1 cellular context compared by ENCODE assay signal in the genomic region with DNA sequence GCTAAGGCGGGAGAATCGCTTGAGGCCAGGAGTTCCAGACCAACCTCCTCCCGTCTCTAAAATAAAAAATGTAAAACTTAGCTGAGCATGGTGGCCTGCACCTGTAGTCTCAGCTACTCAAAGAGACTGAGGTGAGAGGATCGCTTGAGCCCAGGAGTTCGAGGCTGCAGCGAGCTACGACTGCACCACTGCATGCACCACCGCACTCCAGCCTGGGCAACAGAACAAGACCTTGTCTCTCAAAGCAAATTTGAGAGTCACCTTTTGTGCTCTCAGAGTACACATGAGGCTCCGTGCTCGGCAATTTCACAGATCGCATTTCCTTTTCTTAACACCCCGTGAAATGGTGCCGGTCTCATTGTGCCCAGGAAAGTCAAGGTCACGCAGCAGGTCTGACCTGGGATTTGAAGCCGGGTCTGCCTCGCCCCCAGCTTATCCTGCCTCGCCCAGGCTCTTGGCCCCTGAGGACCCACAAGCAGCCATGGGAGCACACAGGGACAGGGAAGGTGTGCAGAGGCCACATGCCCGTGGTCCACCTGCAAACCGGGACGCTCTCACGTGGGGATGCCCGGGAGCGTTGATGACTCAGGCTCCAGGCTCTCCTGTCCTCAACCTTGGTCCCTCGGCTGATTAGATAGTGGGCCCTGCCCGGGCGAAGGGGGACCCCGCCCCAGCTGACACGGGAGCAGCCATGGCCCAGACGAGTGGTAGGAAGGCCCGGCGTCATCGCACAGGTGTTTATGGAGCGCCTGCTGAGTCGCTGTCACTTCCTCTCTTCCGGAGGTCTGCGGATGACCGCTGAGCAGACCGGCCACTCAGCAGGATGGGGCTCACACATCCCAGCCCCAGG.
TF ChIP-seq lines count a peak whose summit lies in the region.

No MANE protein-coding gene starts in this region.

TF ChIP-seq in HepG2, 621 proteins besides CTCF, POLR2A, EP300 and RAD21 (continued from another document and continues in another):
- TF ChIP-seq FOXA1 (IDR thresholded peaks at IDR 0.05) (no peak), FOXA1 (CRISPR knock-in tag; IDR thresholded peaks at IDR 0.05) (no peak), ZNF431 (CRISPR knock-in tag; IDR thresholded peaks at IDR 0.05; ENCODE audit: borderline replicate concordance, low read depth) (peak; percentile 39; the same call in 1 of the 2 replicates), ZMYM4 (CRISPR knock-in tag; IDR thresholded peaks at IDR 0.05) (no peak), MZF1 (CRISPR knock-in tag; IDR thresholded peaks at IDR 0.05; ENCODE audit: borderline replicate concordance) (no peak), ZNF605 (CRISPR knock-in tag; IDR thresholded peaks at IDR 0.05) (peak; percentile 76), TOPORS (CRISPR knock-in tag; IDR thresholded peaks at IDR 0.05) (peak; percentile 88), HNF4A (CRISPR knock-in tag; IDR thresholded peaks at IDR 0.05) (0 out of 2 replicates have a peak, but pooled peaks have one; percentile 11), SMARCE1 (IDR thresholded peaks at IDR 0.05; ENCODE audit: borderline replicate concordance) (no peak), RARA (CRISPR knock-in tag; IDR thresholded peaks at IDR 0.05) (peak; percentile 50; the same call in 1 of the 2 replicates), ZNF382 (CRISPR knock-in tag; IDR thresholded peaks at IDR 0.05; ENCODE audit: borderline replicate concordance) (no peak), TBX2 (CRISPR knock-in tag; IDR thresholded peaks at IDR 0.05; ENCODE audit: borderline replicate concordance) (peak; percentile 80; the same call in 1 of the 2 replicates), PHB2 (IDR thresholded peaks at IDR 0.05; ENCODE audit: partially characterized antibody) (no peak), BCL6 (CRISPR knock-in tag; IDR thresholded peaks at IDR 0.05) (no peak)
- TF ChIP-seq, protein P1, sequence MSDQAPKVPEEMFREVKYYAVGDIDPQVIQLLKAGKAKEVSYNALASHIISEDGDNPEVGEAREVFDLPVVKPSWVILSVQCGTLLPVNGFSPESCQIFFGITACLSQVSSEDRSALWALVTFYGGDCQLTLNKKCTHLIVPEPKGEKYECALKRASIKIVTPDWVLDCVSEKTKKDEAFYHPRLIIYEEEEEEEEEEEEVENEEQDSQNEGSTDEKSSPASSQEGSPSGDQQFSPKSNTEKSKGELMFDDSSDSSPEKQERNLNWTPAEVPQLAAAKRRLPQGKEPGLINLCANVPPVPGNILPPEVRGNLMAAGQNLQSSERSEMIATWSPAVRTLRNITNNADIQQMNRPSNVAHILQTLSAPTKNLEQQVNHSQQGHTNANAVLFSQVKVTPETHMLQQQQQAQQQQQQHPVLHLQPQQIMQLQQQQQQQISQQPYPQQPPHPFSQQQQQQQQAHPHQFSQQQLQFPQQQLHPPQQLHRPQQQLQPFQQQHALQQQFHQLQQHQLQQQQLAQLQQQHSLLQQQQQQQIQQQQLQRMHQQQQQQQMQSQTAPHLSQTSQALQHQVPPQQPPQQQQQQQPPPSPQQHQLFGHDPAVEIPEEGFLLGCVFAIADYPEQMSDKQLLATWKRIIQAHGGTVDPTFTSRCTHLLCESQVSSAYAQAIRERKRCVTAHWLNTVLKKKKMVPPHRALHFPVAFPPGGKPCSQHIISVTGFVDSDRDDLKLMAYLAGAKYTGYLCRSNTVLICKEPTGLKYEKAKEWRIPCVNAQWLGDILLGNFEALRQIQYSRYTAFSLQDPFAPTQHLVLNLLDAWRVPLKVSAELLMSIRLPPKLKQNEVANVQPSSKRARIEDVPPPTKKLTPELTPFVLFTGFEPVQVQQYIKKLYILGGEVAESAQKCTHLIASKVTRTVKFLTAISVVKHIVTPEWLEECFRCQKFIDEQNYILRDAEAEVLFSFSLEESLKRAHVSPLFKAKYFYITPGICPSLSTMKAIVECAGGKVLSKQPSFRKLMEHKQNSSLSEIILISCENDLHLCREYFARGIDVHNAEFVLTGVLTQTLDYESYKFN (CRISPR knock-in tag; conservative IDR thresholded peaks at IDR 0.05) = peak; percentile 54
- TF ChIP-seq, protein P2, sequence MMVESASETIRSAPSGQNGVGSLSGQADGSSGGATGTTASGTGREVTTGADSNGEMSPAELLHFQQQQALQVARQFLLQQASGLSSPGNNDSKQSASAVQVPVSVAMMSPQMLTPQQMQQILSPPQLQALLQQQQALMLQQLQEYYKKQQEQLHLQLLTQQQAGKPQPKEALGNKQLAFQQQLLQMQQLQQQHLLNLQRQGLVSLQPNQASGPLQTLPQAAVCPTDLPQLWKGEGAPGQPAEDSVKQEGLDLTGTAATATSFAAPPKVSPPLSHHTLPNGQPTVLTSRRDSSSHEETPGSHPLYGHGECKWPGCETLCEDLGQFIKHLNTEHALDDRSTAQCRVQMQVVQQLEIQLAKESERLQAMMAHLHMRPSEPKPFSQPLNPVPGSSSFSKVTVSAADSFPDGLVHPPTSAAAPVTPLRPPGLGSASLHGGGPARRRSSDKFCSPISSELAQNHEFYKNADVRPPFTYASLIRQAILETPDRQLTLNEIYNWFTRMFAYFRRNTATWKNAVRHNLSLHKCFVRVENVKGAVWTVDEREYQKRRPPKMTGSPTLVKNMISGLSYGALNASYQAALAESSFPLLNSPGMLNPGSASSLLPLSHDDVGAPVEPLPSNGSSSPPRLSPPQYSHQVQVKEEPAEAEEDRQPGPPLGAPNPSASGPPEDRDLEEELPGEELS (CRISPR knock-in tag; IDR thresholded peaks at IDR 0.05) = no peak
- TF ChIP-seq, protein P3, sequence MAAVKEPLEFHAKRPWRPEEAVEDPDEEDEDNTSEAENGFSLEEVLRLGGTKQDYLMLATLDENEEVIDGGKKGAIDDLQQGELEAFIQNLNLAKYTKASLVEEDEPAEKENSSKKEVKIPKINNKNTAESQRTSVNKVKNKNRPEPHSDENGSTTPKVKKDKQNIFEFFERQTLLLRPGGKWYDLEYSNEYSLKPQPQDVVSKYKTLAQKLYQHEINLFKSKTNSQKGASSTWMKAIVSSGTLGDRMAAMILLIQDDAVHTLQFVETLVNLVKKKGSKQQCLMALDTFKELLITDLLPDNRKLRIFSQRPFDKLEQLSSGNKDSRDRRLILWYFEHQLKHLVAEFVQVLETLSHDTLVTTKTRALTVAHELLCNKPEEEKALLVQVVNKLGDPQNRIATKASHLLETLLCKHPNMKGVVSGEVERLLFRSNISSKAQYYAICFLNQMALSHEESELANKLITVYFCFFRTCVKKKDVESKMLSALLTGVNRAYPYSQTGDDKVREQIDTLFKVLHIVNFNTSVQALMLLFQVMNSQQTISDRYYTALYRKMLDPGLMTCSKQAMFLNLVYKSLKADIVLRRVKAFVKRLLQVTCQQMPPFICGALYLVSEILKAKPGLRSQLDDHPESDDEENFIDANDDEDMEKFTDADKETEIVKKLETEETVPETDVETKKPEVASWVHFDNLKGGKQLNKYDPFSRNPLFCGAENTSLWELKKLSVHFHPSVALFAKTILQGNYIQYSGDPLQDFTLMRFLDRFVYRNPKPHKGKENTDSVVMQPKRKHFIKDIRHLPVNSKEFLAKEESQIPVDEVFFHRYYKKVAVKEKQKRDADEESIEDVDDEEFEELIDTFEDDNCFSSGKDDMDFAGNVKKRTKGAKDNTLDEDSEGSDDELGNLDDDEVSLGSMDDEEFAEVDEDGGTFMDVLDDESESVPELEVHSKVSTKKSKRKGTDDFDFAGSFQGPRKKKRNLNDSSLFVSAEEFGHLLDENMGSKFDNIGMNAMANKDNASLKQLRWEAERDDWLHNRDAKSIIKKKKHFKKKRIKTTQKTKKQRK (IDR thresholded peaks at IDR 0.05; ENCODE audit: low read length) = no peak
- TF ChIP-seq, protein P4, sequence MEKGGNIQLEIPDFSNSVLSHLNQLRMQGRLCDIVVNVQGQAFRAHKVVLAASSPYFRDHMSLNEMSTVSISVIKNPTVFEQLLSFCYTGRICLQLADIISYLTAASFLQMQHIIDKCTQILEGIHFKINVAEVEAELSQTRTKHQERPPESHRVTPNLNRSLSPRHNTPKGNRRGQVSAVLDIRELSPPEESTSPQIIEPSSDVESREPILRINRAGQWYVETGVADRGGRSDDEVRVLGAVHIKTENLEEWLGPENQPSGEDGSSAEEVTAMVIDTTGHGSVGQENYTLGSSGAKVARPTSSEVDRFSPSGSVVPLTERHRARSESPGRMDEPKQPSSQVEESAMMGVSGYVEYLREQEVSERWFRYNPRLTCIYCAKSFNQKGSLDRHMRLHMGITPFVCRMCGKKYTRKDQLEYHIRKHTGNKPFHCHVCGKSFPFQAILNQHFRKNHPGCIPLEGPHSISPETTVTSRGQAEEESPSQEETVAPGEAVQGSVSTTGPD (CRISPR knock-in tag; IDR thresholded peaks at IDR 0.05) = no peak
- TF ChIP-seq, protein P5, sequence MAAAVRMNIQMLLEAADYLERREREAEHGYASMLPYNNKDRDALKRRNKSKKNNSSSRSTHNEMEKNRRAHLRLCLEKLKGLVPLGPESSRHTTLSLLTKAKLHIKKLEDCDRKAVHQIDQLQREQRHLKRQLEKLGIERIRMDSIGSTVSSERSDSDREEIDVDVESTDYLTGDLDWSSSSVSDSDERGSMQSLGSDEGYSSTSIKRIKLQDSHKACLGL (CRISPR knock-in tag; IDR thresholded peaks at IDR 0.05) = peak; percentile 43
- TF ChIP-seq, protein P6, sequence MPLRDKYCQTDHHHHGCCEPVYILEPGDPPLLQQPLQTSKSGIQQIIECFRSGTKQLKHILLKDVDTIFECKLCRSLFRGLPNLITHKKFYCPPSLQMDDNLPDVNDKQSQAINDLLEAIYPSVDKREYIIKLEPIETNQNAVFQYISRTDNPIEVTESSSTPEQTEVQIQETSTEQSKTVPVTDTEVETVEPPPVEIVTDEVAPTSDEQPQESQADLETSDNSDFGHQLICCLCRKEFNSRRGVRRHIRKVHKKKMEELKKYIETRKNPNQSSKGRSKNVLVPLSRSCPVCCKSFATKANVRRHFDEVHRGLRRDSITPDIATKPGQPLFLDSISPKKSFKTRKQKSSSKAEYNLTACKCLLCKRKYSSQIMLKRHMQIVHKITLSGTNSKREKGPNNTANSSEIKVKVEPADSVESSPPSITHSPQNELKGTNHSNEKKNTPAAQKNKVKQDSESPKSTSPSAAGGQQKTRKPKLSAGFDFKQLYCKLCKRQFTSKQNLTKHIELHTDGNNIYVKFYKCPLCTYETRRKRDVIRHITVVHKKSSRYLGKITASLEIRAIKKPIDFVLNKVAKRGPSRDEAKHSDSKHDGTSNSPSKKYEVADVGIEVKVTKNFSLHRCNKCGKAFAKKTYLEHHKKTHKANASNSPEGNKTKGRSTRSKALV (CRISPR knock-in tag; IDR thresholded peaks at IDR 0.05) = no peak
- TF ChIP-seq, protein P7, sequence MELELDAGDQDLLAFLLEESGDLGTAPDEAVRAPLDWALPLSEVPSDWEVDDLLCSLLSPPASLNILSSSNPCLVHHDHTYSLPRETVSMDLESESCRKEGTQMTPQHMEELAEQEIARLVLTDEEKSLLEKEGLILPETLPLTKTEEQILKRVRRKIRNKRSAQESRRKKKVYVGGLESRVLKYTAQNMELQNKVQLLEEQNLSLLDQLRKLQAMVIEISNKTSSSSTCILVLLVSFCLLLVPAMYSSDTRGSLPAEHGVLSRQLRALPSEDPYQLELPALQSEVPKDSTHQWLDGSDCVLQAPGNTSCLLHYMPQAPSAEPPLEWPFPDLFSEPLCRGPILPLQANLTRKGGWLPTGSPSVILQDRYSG (CRISPR knock-in tag; IDR thresholded peaks at IDR 0.05) = no peak
- TF ChIP-seq, protein P8, sequence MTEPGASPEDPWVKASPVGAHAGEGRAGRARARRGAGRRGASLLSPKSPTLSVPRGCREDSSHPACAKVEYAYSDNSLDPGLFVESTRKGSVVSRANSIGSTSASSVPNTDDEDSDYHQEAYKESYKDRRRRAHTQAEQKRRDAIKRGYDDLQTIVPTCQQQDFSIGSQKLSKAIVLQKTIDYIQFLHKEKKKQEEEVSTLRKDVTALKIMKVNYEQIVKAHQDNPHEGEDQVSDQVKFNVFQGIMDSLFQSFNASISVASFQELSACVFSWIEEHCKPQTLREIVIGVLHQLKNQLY (CRISPR knock-in tag; IDR thresholded peaks at IDR 0.05) = no peak
- TF ChIP-seq, protein P9, sequence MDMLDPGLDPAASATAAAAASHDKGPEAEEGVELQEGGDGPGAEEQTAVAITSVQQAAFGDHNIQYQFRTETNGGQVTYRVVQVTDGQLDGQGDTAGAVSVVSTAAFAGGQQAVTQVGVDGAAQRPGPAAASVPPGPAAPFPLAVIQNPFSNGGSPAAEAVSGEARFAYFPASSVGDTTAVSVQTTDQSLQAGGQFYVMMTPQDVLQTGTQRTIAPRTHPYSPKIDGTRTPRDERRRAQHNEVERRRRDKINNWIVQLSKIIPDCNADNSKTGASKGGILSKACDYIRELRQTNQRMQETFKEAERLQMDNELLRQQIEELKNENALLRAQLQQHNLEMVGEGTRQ (IDR thresholded peaks at IDR 0.05; ENCODE audit: low read depth, low read length) = no peak
- TF ChIP-seq, protein P9 (CRISPR knock-in tag; IDR thresholded peaks at IDR 0.05; ENCODE audit: borderline replicate concordance) = no peak
- TF ChIP-seq, protein P10, sequence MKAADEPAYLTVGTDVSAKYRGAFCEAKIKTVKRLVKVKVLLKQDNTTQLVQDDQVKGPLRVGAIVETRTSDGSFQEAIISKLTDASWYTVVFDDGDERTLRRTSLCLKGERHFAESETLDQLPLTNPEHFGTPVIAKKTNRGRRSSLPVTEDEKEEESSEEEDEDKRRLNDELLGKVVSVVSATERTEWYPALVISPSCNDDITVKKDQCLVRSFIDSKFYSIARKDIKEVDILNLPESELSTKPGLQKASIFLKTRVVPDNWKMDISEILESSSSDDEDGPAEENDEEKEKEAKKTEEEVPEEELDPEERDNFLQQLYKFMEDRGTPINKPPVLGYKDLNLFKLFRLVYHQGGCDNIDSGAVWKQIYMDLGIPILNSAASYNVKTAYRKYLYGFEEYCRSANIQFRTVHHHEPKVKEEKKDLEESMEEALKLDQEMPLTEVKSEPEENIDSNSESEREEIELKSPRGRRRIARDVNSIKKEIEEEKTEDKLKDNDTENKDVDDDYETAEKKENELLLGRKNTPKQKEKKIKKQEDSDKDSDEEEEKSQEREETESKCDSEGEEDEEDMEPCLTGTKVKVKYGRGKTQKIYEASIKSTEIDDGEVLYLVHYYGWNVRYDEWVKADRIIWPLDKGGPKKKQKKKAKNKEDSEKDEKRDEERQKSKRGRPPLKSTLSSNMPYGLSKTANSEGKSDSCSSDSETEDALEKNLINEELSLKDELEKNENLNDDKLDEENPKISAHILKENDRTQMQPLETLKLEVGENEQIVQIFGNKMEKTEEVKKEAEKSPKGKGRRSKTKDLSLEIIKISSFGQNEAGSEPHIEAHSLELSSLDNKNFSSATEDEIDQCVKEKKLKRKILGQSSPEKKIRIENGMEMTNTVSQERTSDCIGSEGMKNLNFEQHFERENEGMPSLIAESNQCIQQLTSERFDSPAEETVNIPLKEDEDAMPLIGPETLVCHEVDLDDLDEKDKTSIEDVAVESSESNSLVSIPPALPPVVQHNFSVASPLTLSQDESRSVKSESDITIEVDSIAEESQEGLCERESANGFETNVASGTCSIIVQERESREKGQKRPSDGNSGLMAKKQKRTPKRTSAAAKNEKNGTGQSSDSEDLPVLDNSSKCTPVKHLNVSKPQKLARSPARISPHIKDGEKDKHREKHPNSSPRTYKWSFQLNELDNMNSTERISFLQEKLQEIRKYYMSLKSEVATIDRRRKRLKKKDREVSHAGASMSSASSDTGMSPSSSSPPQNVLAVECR (CRISPR knock-in tag; IDR thresholded peaks at IDR 0.05; ENCODE audit: borderline replicate concordance) = no peak; the same call in none of the 2 replicates
